ENCODE assay signal across 8 cellular contexts in genomic region chrX:54808605-54809483, GRCh38. TPM values are rescaled to one million over a fixed set of nuclear protein-coding genes. Genes with fewer than 3 reads are reported as not detected.
DNase-seq lines count a peak whose midpoint lies in the region; ATAC-seq, FAIRE-seq and TF ChIP-seq lines count a peak whose summit lies in the region.

No MANE protein-coding gene starts in this region.

- no peaks in the 10 kb centered on the region for H3K36me3 Mint-ChIP-seq in IgD-negative memory B cell

- H3K9me3 Mint-ChIP-seq in IgD-negative memory B cell, result peaks cover 0 to 2% (median 0%) of the 10 kb centered on the region in 3 donors

- peak overlapping the region; percentile 60 to 97 (median 95) for H3K27ac Mint-ChIP-seq in IgD-negative memory B cell

- ATAC-seq in GM21576 (IDR thresholded peaks at IDR 0.05; ENCODE audit: unreplicated experiment) (peak; percentile 89), mucosa of descending colon (peak; percentile 93)

- H3K27me3 Mint-ChIP-seq in IgD-negative memory B cell, result peaks cover 3% of the 10 kb centered on the region

- no peak for TF ChIP-seq CTCF in D721Med (IDR thresholded peaks at IDR 0.05; ENCODE audit: insufficient read depth, missing control alignments)
- no peak for TF ChIP-seq CTCF in epithelial cell of proximal tubule (conservative IDR thresholded peaks at IDR 0.05; ENCODE audit: low read depth, low read length)
- TF ChIP-seq CTCF in mucosa of descending colon (IDR thresholded peaks at IDR 0.05), result no peak

- no peaks in the 10 kb centered on the region for H3K4me1 ChIP-seq in mucosa of descending colon (ENCODE audit: low read depth)

- peaks cover 5 to 10% (median 5%) of the 10 kb centered on the region in 3 donors for H3K4me1 Mint-ChIP-seq in IgD-negative memory B cell

- H3K36me3 ChIP-seq in mucosa of descending colon (ENCODE audit: low read depth), result no peaks in the 10 kb centered on the region

- FAIRE-seq in D721Med (lab: Jason Lieb, UNC), result peak; percentile 85

- DNase-seq in D721Med (ENCODE audit: insufficient read length, low spot score) (peak; percentile 58), OCI-M1 (lab: John Stamatoyannopoulos, UW) (peak; percentile 97), epithelial cell of proximal tubule (ENCODE audit: low read depth) (peak; percentile 43), mucosa of descending colon (peak; percentile 90 to 94 (median 93))
- DNase-seq in activated T-cell treated with anti-CD3 and anti-CD28 coated beads, Interleukin-2, amount 50 U/mL, for 1 hour, result peak; percentile 82
- DNase-seq in stimulated activated CD8-positive, alpha-beta memory T cell treated with anti-CD3 and anti-CD28 coated beads, Interleukin-4, amount 100 ng/mL, for 1 hour (ENCODE audit: low read depth in 2 of 2, low spot score in 1 of 2), result peak; percentile 56 to 80

- intact Hi-C loops in mucosa of descending colon (cut with DNase I, micrococcal nuclease), result no loop called here

- peak overlapping the region; percentile 77 to 98 (median 93) for H3K4me3 Mint-ChIP-seq in IgD-negative memory B cell

- H3K4me3 ChIP-seq in epithelial cell of proximal tubule (ENCODE audit: low read depth, low read length) (peak overlapping the region; percentile 84), mucosa of descending colon (peak overlapping the region; percentile 24)

- H3K9me3 ChIP-seq in mucosa of descending colon, result no peaks in the 10 kb centered on the region

RNA-seq across cellular contexts. Expression of gene MAGED2, which starts 1.3 kb away (rescaled TPM):
- polyA plus RNA-seq in IgD-negative memory B cell, result 64.3 TPM
- total RNA-seq in epithelial cell of proximal tubule, result 102 and 138 TPM in 2 replicates
- total RNA-seq in mucosa of descending colon, result 10 to 100 TPM; 52.7 to 86.4 (median 70.1) TPM

RNA-seq across cellular contexts. Expression of gene ITIH6, which starts 10.8 kb away (rescaled TPM):
- not detected for polyA plus RNA-seq in IgD-negative memory B cell
- total RNA-seq in epithelial cell of proximal tubule (not detected in 2 replicates), mucosa of descending colon (not detected)

Comparison
In these comparisons a context has a peak if more than half of its experiments do, and no peak if none do; other contexts are left out.
1. Peak in every context shown above with its lines: DNase-seq, ATAC-seq and H3K4me3 ChIP-seq.
2. DNase-seq: peak in every context shown above with its lines; median percentile 97 in OCI-M1; 93 in mucosa of descending colon; 82 in activated T-cell treated with anti-CD3 and anti-CD28 coated beads, Interleukin-2, amount 50 U/mL, for 1 hour; 68 in stimulated activated CD8-positive, alpha-beta memory T cell treated with anti-CD3 and anti-CD28 coated beads, Interleukin-4, amount 100 ng/mL, for 1 hour; 58 in D721Med; 43 in epithelial cell of proximal tubule.